Comparison of ENCODE assay signal across 6 cellular contexts in genomic region chr11:26040339-26040738, GRCh38.
"Had no signal": no experiment of that assay in that cellular context is flagged by ENCODE, and none has a peak within 500 bp of the region (broad histone marks: within the 10 kb centered on the region; RNA-seq: fewer than 3 reads in every experiment).

No MANE protein-coding gene starts in this region.

- DNase-seq: IMR-90, KBM-7, KG1 had no signal

- ATAC-seq: HepG2, K562 had no signal

- H3K4me3 ChIP-seq: K562 had no signal

- H3K27ac ChIP-seq: HL-60 had no signal
